Comparison of ENCODE assay signal across 11 cellular contexts in genomic region chr12:67358686-67359374, GRCh38.
DNase-seq lines count a peak whose midpoint lies in the region; ATAC-seq and TF ChIP-seq lines count a peak whose summit lies in the region.
"Had no signal": no experiment of that assay in that cellular context is flagged by ENCODE, and none has a peak within 500 bp of the region (broad histone marks: within the 10 kb centered on the region; RNA-seq: fewer than 3 reads in every experiment).

No MANE protein-coding gene starts in this region.

- H3K4me3 Mint-ChIP-seq in CD8-positive, alpha-beta T cell: no peak overlapping the region

- no peaks in the 10 kb centered on the region for H3K27me3 ChIP-seq in NT2/D1 (ENCODE audit: insufficient read depth, insufficient read length)
- H3K27me3 ChIP-seq in CD8-positive, alpha-beta T cell (ENCODE audit: insufficient read depth, low read length): no peaks in the 10 kb centered on the region

- TF ChIP-seq CTCF in AG04449 (IDR thresholded peaks at IDR 0.05; ENCODE audit: insufficient read depth, low read length, missing control alignments) (no peak), foreskin fibroblast (IDR thresholded peaks at IDR 0.05; ENCODE audit: low read depth, low read length) (no peak)
- no peak for TF ChIP-seq CTCF in CD8-positive, alpha-beta T cell (IDR thresholded peaks at IDR 0.05)

- no peaks in the 10 kb centered on the region for H3K4me1 ChIP-seq in NT2/D1 (ENCODE audit: insufficient read depth, insufficient read length)
- peaks cover 5% of the 10 kb centered on the region for H3K4me1 ChIP-seq in CD8-positive, alpha-beta T cell (ENCODE audit: insufficient read depth, low read length)

- H3K9ac ChIP-seq in NT2/D1 (ENCODE audit: insufficient read length, low read depth): no peak overlapping the region

- POLR2A ChIA-PET in AG04449 (lab: Yijun Ruan, JAX): interaction anchor here (0.9 to 1.6 kb wide), 8 partner anchors 12 to 623 kb away, joined by 3 to 7 read pairs (median 4); partner anchors contain the start of genes CAND1 and DYRK2
- POLR2A ChIA-PET in CD8-positive, alpha-beta T cell (lab: Charles Lee): no interaction called here

- no peak overlapping the region for H3K27ac Mint-ChIP-seq in CD8-positive, alpha-beta T cell

- H3K4me3 ChIP-seq in AG04449 (ENCODE audit: low read depth, low read length): no peak overlapping the region
- no peak overlapping the region for H3K4me3 ChIP-seq in NT2/D1 (ENCODE audit: insufficient read length, low read depth)
- H3K4me3 ChIP-seq in foreskin fibroblast (ENCODE audit: low read depth in 1 of 2, low read length in 2 of 2): no peak overlapping the region
- H3K4me3 ChIP-seq in CD8-positive, alpha-beta T cell (ENCODE audit: low read depth, low read length): no peak overlapping the region

- H3K36me3 Mint-ChIP-seq in CD8-positive, alpha-beta T cell: no peaks in the 10 kb centered on the region

- peaks cover 7% of the 10 kb centered on the region for H3K4me1 Mint-ChIP-seq in CD8-positive, alpha-beta T cell (ENCODE audit: low read depth)

- CTCF ChIA-PET in AG04449 (lab: Yijun Ruan, JAX): interaction anchor here (1.1 to 2.7 kb wide), 7 partner anchors 10 to 584 kb away, joined by 3 to 13 read pairs (median 4); no protein-coding TSS in a partner anchor
- CTCF ChIA-PET in CD8-positive, alpha-beta T cell (lab: Charles Lee): interaction anchor here (0.6 to 13.0 kb wide), 6 partner anchors 292 to 682 kb away, joined by 3 to 263 read pairs (median 4); no protein-coding TSS in a partner anchor

- H3K9me3 Mint-ChIP-seq in CD8-positive, alpha-beta T cell: no peaks in the 10 kb centered on the region

- DNase-seq in AG04449 (ENCODE audit: low read depth, low spot score) (peak; percentile 96), H4 (ENCODE audit: low spot score) (peak; percentile 84), NT2/D1 (ENCODE audit: low read depth, low spot score) (peak; percentile 16), foreskin fibroblast (peak; percentile 72 to 82), NCI-H1105 (lab: John Stamatoyannopoulos, UW) (no peak)
- no peak for DNase-seq in CD8-positive, alpha-beta T cell
- DNase-seq: mammary epithelial cell; MM.1S; stimulated activated CD4-positive, alpha-beta T cell treated with anti-CD3 and anti-CD28 coated beads, Interleukin-4, amount 100 ng/mL, for 24 hours had no signal

- H3K27ac ChIP-seq in CD8-positive, alpha-beta T cell (ENCODE audit: low read depth, low read length): no peak overlapping the region

- no peaks in the 10 kb centered on the region for H3K36me3 ChIP-seq in NT2/D1 (ENCODE audit: insufficient read depth, insufficient read length, low read length)
- H3K36me3 ChIP-seq in CD8-positive, alpha-beta T cell (ENCODE audit: insufficient read depth, low read length): no peaks in the 10 kb centered on the region

- ATAC-seq in GM21786 (IDR thresholded peaks at IDR 0.05; ENCODE audit: unreplicated experiment): no peak
- ATAC-seq in CD8-positive, alpha-beta T cell: no peak
- ATAC-seq in HG02798 (IDR thresholded peaks at IDR 0.05; ENCODE audit: poor library complexity, unreplicated experiment): no peak

- H3K27me3 Mint-ChIP-seq in CD8-positive, alpha-beta T cell (ENCODE audit: low read depth): no peaks in the 10 kb centered on the region

- intact Hi-C loops in CD8-positive, alpha-beta T cell (cut with DNase I, micrococcal nuclease): loop anchor here (5.0 kb wide), 3 partner anchors 303 to 798 kb away; partner anchors contain the start of gene IFNG (in 1 of the 2)

- peaks cover 20% of the 10 kb centered on the region; the same call in 1 of the 2 replicates for H3K9me3 ChIP-seq in NT2/D1 (ENCODE audit: insufficient read depth, low read length)
- no peaks in the 10 kb centered on the region for H3K9me3 ChIP-seq in CD8-positive, alpha-beta T cell (ENCODE audit: low read length)

Comparison
In these comparisons a context has a peak if more than half of its experiments do, and no peak if none do; other contexts are left out.
1. DNase-seq: peak in AG04449 (single experiment), H4 (single experiment), NT2/D1 (single experiment) and foreskin fibroblast (2 of 2); none in CD8-positive, alpha-beta T cell (0 of 7) and NCI-H1105 (single experiment).